ENCODE assay signal across 15 cellular contexts in genomic region chr12:2548095-2548494, GRCh38.
"Had no signal": no experiment of that assay in that cellular context is flagged by ENCODE, and none has a peak within 500 bp of the region (broad histone marks: within the 10 kb centered on the region; RNA-seq: fewer than 3 reads in every experiment).

No MANE protein-coding gene starts in this region.

- ATAC-seq: activated CD8-positive, alpha-beta T cell treated with anti-CD3 and anti-CD28 coated beads for 36 hours; stimulated activated memory B cell treated with anti-CD40 and anti-IgM and Interleukin-4, amounts not matched to agents 10 μg/mL and 1 μg/mL and 100 μg/mL, for 72 hours had no signal

- H3K4me1 ChIP-seq: ascending aorta, transverse colon had no signal

- H3K27me3 ChIP-seq: ascending aorta, transverse colon had no signal

- H3K36me3 ChIP-seq: transverse colon had no signal

- DNase-seq: activated CD4-positive, alpha-beta T cell treated with anti-CD3 and anti-CD28 coated beads for 4 hours; activated CD8-positive, alpha-beta memory T cell treated with anti-CD3 and anti-CD28 coated beads, Interleukin-2, amount 50 U/mL, for 48 hours; activated CD8-positive, alpha-beta T cell treated with anti-CD3 and anti-CD28 coated beads for 36 hours; activated naive CD8-positive, alpha-beta T cell treated with anti-CD3 and anti-CD28 coated beads, Interleukin-2, amount 10 ng/mL, durations not matched to agents 7 days and 5 days; effector CD8-positive, alpha-beta T cell; naive thymus-derived CD4-positive, alpha-beta T cell; posterior cingulate gyrus; right cardiac atrium; T-helper 9 cell; transverse colon had no signal

- H3K4me3 ChIP-seq: ascending aorta, coronary artery, lung, smooth muscle cell, transverse colon had no signal

- H3K27ac ChIP-seq: ascending aorta, coronary artery, transverse colon had no signal

- H3K9me3 ChIP-seq: ascending aorta, transverse colon had no signal
